In genomic region chr2:198060277-198060676, GRCh38 we compare ENCODE assay signal across 22 cellular contexts.
"Had no signal": no experiment of that assay in that cellular context is flagged by ENCODE, and none has a peak within 500 bp of the region (broad histone marks: within the 10 kb centered on the region; RNA-seq: fewer than 3 reads in every experiment).

No MANE protein-coding gene starts in this region.

- H3K9me3 ChIP-seq: SJSA1 had no signal

- H3K36me3 ChIP-seq: SJSA1 had no signal

- ATAC-seq: HepG2 had no signal

- H3K27ac ChIP-seq: KMS-11, SJSA1, SK-N-MC had no signal

- H3K9ac ChIP-seq: KMS-11 had no signal

- H3K4me3 ChIP-seq: SJSA1, SK-N-MC had no signal

- FAIRE-seq: HepG2, RCC 7860 had no signal

- DNase-seq: IMR-90, Kasumi-1, MM.1S, NCI-H1092 treated with DMSO at 0.1 percent for 48 hours, NCI-H1436, NCI-H187, NCI-H2029, NCI-H2081 treated with DMSO at 0.1 percent for 48 hours, NCI-H2171, NCI-H226, NCI-H446, NCI-H510A, NCI-H524 treated with DMSO at 0.1 percent for 48 hours, NCI-H69, NCI-H774, RPMI8226, SIG-M5 had no signal

- H3K4me1 ChIP-seq: SJSA1 had no signal

- H3K4me2 ChIP-seq: KMS-11 had no signal
